16 cellular contexts compared by ENCODE assay signal in the genomic region with DNA sequence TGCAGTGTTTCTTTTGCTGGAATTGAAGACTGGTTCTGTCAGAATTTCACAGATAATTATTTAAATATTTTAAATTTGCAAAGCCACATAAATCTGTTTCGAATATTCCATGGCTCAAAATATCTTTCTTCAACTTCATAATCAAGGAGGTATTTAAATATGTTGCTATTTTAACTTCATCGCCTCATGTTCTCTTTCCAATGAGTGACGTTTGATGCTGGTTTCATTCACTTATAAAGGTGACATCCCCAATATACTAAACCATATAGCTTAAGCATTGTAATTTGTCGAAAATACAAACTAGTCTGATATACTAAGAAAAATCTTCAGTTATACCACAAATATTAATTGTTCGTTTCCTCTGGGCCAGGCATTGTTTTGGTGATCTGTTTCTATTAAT. TPM values are rescaled to one million over a fixed set of nuclear protein-coding genes. Genes with fewer than 3 reads are reported as not detected.
A peak's percentile ranks its signal among the peaks of the same experiment; 100 is the strongest.
DNase-seq lines count a peak whose midpoint lies in the region; ATAC-seq and TF ChIP-seq lines count a peak whose summit lies in the region.
"Had no signal": no experiment of that assay in that cellular context is flagged by ENCODE, and none has a peak within 500 bp of the region (broad histone marks: within the 10 kb centered on the region; RNA-seq: fewer than 3 reads in every experiment).

No MANE protein-coding gene starts in this region.

- peaks cover 73% of the 10 kb centered on the region for H3K4me1 Mint-ChIP-seq in activated naive CD4-positive, alpha-beta T cell treated with anti-CD3 and anti-CD28 coated beads for 36 hours (ENCODE audit: low read depth)
- H3K4me1 Mint-ChIP-seq in activated naive CD4-positive, alpha-beta T cell treated with anti-CD3 and anti-CD28 coated beads, Interleukin-2, amount 10 ng/mL, durations not matched to agents 7 days and 5 days, result peaks cover 80% of the 10 kb centered on the region
- peaks cover 30 to 66% of the 10 kb centered on the region in 2 donors for H3K4me1 Mint-ChIP-seq in stimulated activated naive B cell treated with anti-CD40 and anti-IgM and Interleukin-4, amounts not matched to agents 10 μg/mL and 1 μg/mL and 100 μg/mL, for 72 hours
- H3K4me1 Mint-ChIP-seq in type B pancreatic cell (ENCODE audit: unreplicated experiment), result peaks cover 23% of the 10 kb centered on the region

- no peak for ATAC-seq in stimulated activated naive B cell treated with anti-CD40 and anti-IgM and Interleukin-4, amounts not matched to agents 10 μg/mL and 1 μg/mL and 100 μg/mL, for 72 hours (replicated peaks)
- ATAC-seq in GM19324 (IDR thresholded peaks at IDR 0.05; ENCODE audit: low FRiP score, unreplicated experiment), result no peak

- no peaks in the 10 kb centered on the region for H3K9me3 ChIP-seq in OCI-LY1 (ENCODE audit: low read length)
- H3K9me3 ChIP-seq in effector memory CD4-positive, alpha-beta T cell (ENCODE audit: control insufficient read depth, low read length), result no peaks in the 10 kb centered on the region
- H3K9me3 ChIP-seq: testis had no signal

- no peak overlapping the region for H2AFZ ChIP-seq in OCI-LY1 (ENCODE audit: low read length)
- H2AFZ ChIP-seq: hepatocyte had no signal

- TF ChIP-seq CTCF in OCI-LY1 (IDR thresholded peaks at IDR 0.05; ENCODE audit: low read length) (no peak), type B pancreatic cell (conservative IDR thresholded peaks at IDR 0.05) (no peak)

- H3K27me3 ChIP-seq in OCI-LY1 (ENCODE audit: insufficient read depth, low read length), result no peaks in the 10 kb centered on the region
- no peaks in the 10 kb centered on the region for H3K27me3 ChIP-seq in effector memory CD4-positive, alpha-beta T cell (replicated peaks; ENCODE audit: control insufficient read depth, insufficient read depth, low read length, poor library complexity, severe bottlenecking)
- H3K27me3 ChIP-seq: hepatocyte, testis had no signal

- H3K27ac Mint-ChIP-seq in activated naive CD4-positive, alpha-beta T cell treated with anti-CD3 and anti-CD28 coated beads for 36 hours, result peak overlapping the region; percentile 68
- H3K27ac Mint-ChIP-seq in activated naive CD4-positive, alpha-beta T cell treated with anti-CD3 and anti-CD28 coated beads, Interleukin-2, amount 10 ng/mL, durations not matched to agents 7 days and 5 days, result no peak overlapping the region
- peak overlapping the region; percentile 56 for H3K27ac Mint-ChIP-seq in stimulated activated naive B cell treated with anti-CD40 and anti-IgM and Interleukin-4, amounts not matched to agents 10 μg/mL and 1 μg/mL and 100 μg/mL, for 72 hours
- no peak overlapping the region for H3K27ac Mint-ChIP-seq in type B pancreatic cell
- H3K27ac Mint-ChIP-seq: nephron had no signal

- no peaks in the 10 kb centered on the region for H3F3A ChIP-seq in OCI-LY1 (ENCODE audit: insufficient read depth, low read length)

- H3K4me2 ChIP-seq in OCI-LY1 (ENCODE audit: low read length), result peak overlapping the region; percentile 16
- H3K4me2 ChIP-seq: hepatocyte had no signal

- H3K36me3 ChIP-seq in OCI-LY1 (ENCODE audit: insufficient read depth, low read length), result peaks cover 21% of the 10 kb centered on the region; the same call in 1 of the 2 replicates
- H3K36me3 ChIP-seq in effector memory CD4-positive, alpha-beta T cell (ENCODE audit: control insufficient read depth, insufficient read depth, low read length), result no peaks in the 10 kb centered on the region
- H3K36me3 ChIP-seq: WERI-Rb-1 had no signal

- H3K36me3 Mint-ChIP-seq in activated naive CD4-positive, alpha-beta T cell treated with anti-CD3 and anti-CD28 coated beads for 36 hours (ENCODE audit: low read depth), result peaks cover 8% of the 10 kb centered on the region
- H3K36me3 Mint-ChIP-seq in activated naive CD4-positive, alpha-beta T cell treated with anti-CD3 and anti-CD28 coated beads, Interleukin-2, amount 10 ng/mL, durations not matched to agents 7 days and 5 days, result peaks cover 21% of the 10 kb centered on the region
- peaks cover 16 to 38% of the 10 kb centered on the region in 2 donors for H3K36me3 Mint-ChIP-seq in stimulated activated naive B cell treated with anti-CD40 and anti-IgM and Interleukin-4, amounts not matched to agents 10 μg/mL and 1 μg/mL and 100 μg/mL, for 72 hours
- no peaks in the 10 kb centered on the region for H3K36me3 Mint-ChIP-seq in type B pancreatic cell

- H3K9me3 Mint-ChIP-seq in activated naive CD4-positive, alpha-beta T cell treated with anti-CD3 and anti-CD28 coated beads for 36 hours, result no peaks in the 10 kb centered on the region
- H3K9me3 Mint-ChIP-seq in activated naive CD4-positive, alpha-beta T cell treated with anti-CD3 and anti-CD28 coated beads, Interleukin-2, amount 10 ng/mL, durations not matched to agents 7 days and 5 days, result no peaks in the 10 kb centered on the region
- no peaks in the 10 kb centered on the region for H3K9me3 Mint-ChIP-seq in stimulated activated naive B cell treated with anti-CD40 and anti-IgM and Interleukin-4, amounts not matched to agents 10 μg/mL and 1 μg/mL and 100 μg/mL, for 72 hours
- H3K9me3 Mint-ChIP-seq in type B pancreatic cell, result no peaks in the 10 kb centered on the region
- H3K9me3 Mint-ChIP-seq: nephron had no signal

- H4K20me1 ChIP-seq in OCI-LY1 (ENCODE audit: insufficient read depth, low read length), result peaks cover 10% of the 10 kb centered on the region

- intact Hi-C loops in activated naive CD4-positive, alpha-beta T cell treated with anti-CD3 and anti-CD28 coated beads for 36 hours (cut with micrococcal nuclease), result no loop called here

- no peaks in the 10 kb centered on the region for H3K9me2 ChIP-seq in OCI-LY1 (ENCODE audit: low read depth, low read length)

- peaks cover 90% of the 10 kb centered on the region for H3K4me1 ChIP-seq in OCI-LY1 (ENCODE audit: insufficient read depth, low read length, severe bottlenecking)
- peaks cover 50% of the 10 kb centered on the region for H3K4me1 ChIP-seq in effector memory CD4-positive, alpha-beta T cell (ENCODE audit: control insufficient read depth, insufficient read depth, low read length, poor library complexity, severe bottlenecking)

- H3K27me3 Mint-ChIP-seq in activated naive CD4-positive, alpha-beta T cell treated with anti-CD3 and anti-CD28 coated beads for 36 hours (ENCODE audit: low read depth), result no peaks in the 10 kb centered on the region
- no peaks in the 10 kb centered on the region for H3K27me3 Mint-ChIP-seq in activated naive CD4-positive, alpha-beta T cell treated with anti-CD3 and anti-CD28 coated beads, Interleukin-2, amount 10 ng/mL, durations not matched to agents 7 days and 5 days
- H3K27me3 Mint-ChIP-seq in stimulated activated naive B cell treated with anti-CD40 and anti-IgM and Interleukin-4, amounts not matched to agents 10 μg/mL and 1 μg/mL and 100 μg/mL, for 72 hours, result no peaks in the 10 kb centered on the region
- H3K27me3 Mint-ChIP-seq in type B pancreatic cell, result no peaks in the 10 kb centered on the region

- no peak overlapping the region for H3K4me3 ChIP-seq in OCI-LY1 (ENCODE audit: low read depth, low read length, poor library complexity, severe bottlenecking)
- H3K4me3 ChIP-seq in effector memory CD4-positive, alpha-beta T cell (ENCODE audit: insufficient read depth, low read depth, low read length, poor library complexity, severe bottlenecking), result no peak overlapping the region
- H3K4me3 ChIP-seq: hepatocyte, SK-N-MC, testis had no signal

- CTCF ChIA-PET in activated naive CD4-positive, alpha-beta T cell treated with anti-CD3 and anti-CD28 coated beads for 36 hours (lab: Charles Lee), result interaction anchor here (0.8 to 1.2 kb wide), 5 partner anchors 9 to 181 kb away, joined by 3 to 5 read pairs (median 3); no protein-coding TSS in a partner anchor
- CTCF ChIA-PET in activated naive CD4-positive, alpha-beta T cell treated with anti-CD3 and anti-CD28 coated beads, Interleukin-2, amount 10 ng/mL, durations not matched to agents 7 days and 5 days (lab: Charles Lee), result interaction anchor here (0.9 to 1.8 kb wide), 4 partner anchors 8 to 182 kb away, joined by 3 to 4 read pairs (median 4); no protein-coding TSS in a partner anchor

- peaks cover 99% of the 10 kb centered on the region for H3K79me2 ChIP-seq in OCI-LY1 (ENCODE audit: insufficient read depth, low read length)

- H3K4me3 Mint-ChIP-seq in activated naive CD4-positive, alpha-beta T cell treated with anti-CD3 and anti-CD28 coated beads for 36 hours, result peak overlapping the region; percentile 19
- H3K4me3 Mint-ChIP-seq in activated naive CD4-positive, alpha-beta T cell treated with anti-CD3 and anti-CD28 coated beads, Interleukin-2, amount 10 ng/mL, durations not matched to agents 7 days and 5 days, result no peak overlapping the region
- peak overlapping the region in 1 of 2 donors; percentile 10 for H3K4me3 Mint-ChIP-seq in stimulated activated naive B cell treated with anti-CD40 and anti-IgM and Interleukin-4, amounts not matched to agents 10 μg/mL and 1 μg/mL and 100 μg/mL, for 72 hours
- H3K4me3 Mint-ChIP-seq in type B pancreatic cell, result no peak overlapping the region
- H3K4me3 Mint-ChIP-seq: nephron had no signal

- no peak overlapping the region for H3K9ac ChIP-seq in OCI-LY1 (ENCODE audit: low read length)

- H3K27ac ChIP-seq in OCI-LY1 (ENCODE audit: low read depth, low read length, poor library complexity, severe bottlenecking), result peak overlapping the region; percentile 44
- peak overlapping the region; percentile 9 for H3K27ac ChIP-seq in effector memory CD4-positive, alpha-beta T cell (ENCODE audit: insufficient read depth, low read length, poor library complexity, severe bottlenecking)
- H3K27ac ChIP-seq: hepatocyte, SK-N-MC, testis, WERI-Rb-1 had no signal

- no peak for DNase-seq in activated naive CD4-positive, alpha-beta T cell treated with anti-CD3 and anti-CD28 coated beads for 36 hours
- no peak for DNase-seq in activated naive CD4-positive, alpha-beta T cell treated with anti-CD3 and anti-CD28 coated beads, Interleukin-2, amount 10 ng/mL, durations not matched to agents 7 days and 5 days
- no peak for DNase-seq in effector memory CD4-positive, alpha-beta T cell
- DNase-seq in stimulated activated naive B cell treated with anti-CD40 and anti-IgM and Interleukin-4, amounts not matched to agents 10 μg/mL and 1 μg/mL and 100 μg/mL, for 72 hours, result no peak
- DNase-seq in NCI-H2196 treated with DMSO at 0.1 percent for 48 hours (lab: John Stamatoyannopoulos, UW; ENCODE audit: unreplicated experiment) (no peak), type B pancreatic cell (ENCODE audit: extremely low spot score, unreplicated experiment) (no peak)
- DNase-seq: dermis blood vessel endothelial cell, NCI-H146, OCI-M1, testis, WERI-Rb-1 had no signal

RNA-seq across cellular contexts. Expression of a gene that starts 22.5 kb away (rescaled TPM):
- 100 to 1,000 TPM; 387 to 391 TPM for total RNA-seq in activated naive CD4-positive, alpha-beta T cell treated with anti-CD3 and anti-CD28 coated beads for 36 hours
- total RNA-seq in type B pancreatic cell (ENCODE audit: low replicate concordance), result 61.2 and 69.4 TPM in 2 replicates

Comparison
In these comparisons a context has a peak if more than half of its experiments do, and no peak if none do; other contexts are left out.
1. H3K27ac Mint-ChIP-seq: peak in activated naive CD4-positive, alpha-beta T cell treated with anti-CD3 and anti-CD28 coated beads for 36 hours (single experiment) and stimulated activated naive B cell treated with anti-CD40 and anti-IgM and Interleukin-4, amounts not matched to agents 10 μg/mL and 1 μg/mL and 100 μg/mL, for 72 hours (single experiment); none in activated naive CD4-positive, alpha-beta T cell treated with anti-CD3 and anti-CD28 coated beads, Interleukin-2, amount 10 ng/mL, durations not matched to agents 7 days and 5 days (single experiment) and type B pancreatic cell (single experiment).